12 cellular contexts compared by ENCODE assay signal in the genomic region with DNA sequence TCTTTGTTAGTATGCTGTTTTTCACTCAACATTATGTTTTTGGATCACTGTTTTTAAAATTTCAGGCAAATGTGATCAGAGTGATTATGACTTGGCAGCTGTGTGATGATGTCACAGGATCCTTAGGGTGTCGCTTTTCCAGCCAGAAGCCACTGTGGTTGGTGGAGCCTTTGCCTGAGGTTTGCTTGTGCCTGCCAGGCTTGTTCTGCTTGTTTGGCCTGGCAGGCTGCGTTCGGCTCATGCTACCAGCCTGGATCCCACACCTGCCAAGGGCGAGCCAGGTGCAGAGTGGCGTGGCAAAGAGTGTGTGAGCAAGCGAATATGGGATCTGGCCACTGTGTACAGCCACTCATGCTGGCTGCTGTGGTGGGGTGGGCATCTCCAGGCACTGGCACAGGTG. TPM values are rescaled to one million over a fixed set of nuclear protein-coding genes. Genes with fewer than 3 reads are reported as not detected.
DNase-seq lines count a peak whose midpoint lies in the region; ATAC-seq and TF ChIP-seq lines count a peak whose summit lies in the region.
"Had no signal": no experiment of that assay in that cellular context is flagged by ENCODE, and none has a peak within 500 bp of the region (broad histone marks: within the 10 kb centered on the region; RNA-seq: fewer than 3 reads in every experiment).

No MANE protein-coding gene starts in this region.

- CTCF ChIA-PET in PC-9 (lab: Charles Lee), result interaction anchor here (0.5 kb wide), 1 partner anchor 335 kb away, joined by 3 read pairs; no protein-coding TSS in a partner anchor

- peaks cover 7% of the 10 kb centered on the region; the same call in 1 of the 2 replicates for H3F3A ChIP-seq in PC-9 (ENCODE audit: insufficient read depth, low read depth)

- H3K9me3 ChIP-seq in PC-9 (ENCODE audit: insufficient read depth, low read depth) (no peaks in the 10 kb centered on the region), upper lobe of left lung (no peaks in the 10 kb centered on the region), mesenchymal stem cell (ENCODE audit: control insufficient read depth, low read length) (no peaks in the 10 kb centered on the region)
- H3K9me3 ChIP-seq: Caco-2 had no signal

- no peak overlapping the region for H3K4ac ChIP-seq in mesenchymal stem cell (ENCODE audit: low read depth in 1 of 2, low read length in 2 of 2)

- H2AFZ ChIP-seq in PC-9 (no peak overlapping the region), mesenchymal stem cell (ENCODE audit: low read depth, low read length) (no peak overlapping the region)

- H3K14ac ChIP-seq in mesenchymal stem cell (ENCODE audit: low read length in 2 of 2), result no peak overlapping the region

- WGBS in upper lobe of left lung, 2 donors, result 77 to 86% methylated on average over 6 of the region's 6 CpGs
- 98% methylated on average over 6 of the region's 6 CpGs for WGBS in mesenchymal stem cell

- H2AK5ac ChIP-seq in mesenchymal stem cell (ENCODE audit: low read length, severe bottlenecking), result no peak overlapping the region

- peaks cover 34% of the 10 kb centered on the region for H3K79me2 ChIP-seq in PC-9 (ENCODE audit: low read depth)

- H3K9me2 ChIP-seq in PC-9 (ENCODE audit: insufficient read depth), result no peaks in the 10 kb centered on the region

- POLR2A ChIA-PET in PC-9 (lab: Charles Lee; ENCODE audit: unreplicated experiment), result interaction anchor here (0.7 kb wide), 1 partner anchor 150 kb away, joined by 4 read pairs; no protein-coding TSS in a partner anchor

- H3K23ac ChIP-seq in mesenchymal stem cell (ENCODE audit: low read length in 2 of 2), result no peak overlapping the region

- no peaks in the 10 kb centered on the region for H4K20me1 ChIP-seq in PC-9 (ENCODE audit: insufficient read depth)

- no peak overlapping the region for H4K91ac ChIP-seq in mesenchymal stem cell (ENCODE audit: low read length)

- BruUV-seq in PC-9 (replicated peaks; lab: Mats Ljungman, UMichigan), result no TSS peak

- no peak overlapping the region for H3K9ac ChIP-seq in mesenchymal stem cell (ENCODE audit: low read length)

- no peak overlapping the region for H2BK5ac ChIP-seq in mesenchymal stem cell (ENCODE audit: low read depth, low read length, poor library complexity, severe bottlenecking)

- TF ChIP-seq CTCF in PC-9 (conservative IDR thresholded peaks at IDR 0.05) (no peak), upper lobe of left lung (IDR thresholded peaks at IDR 0.05) (no peak)

- H2BK120ac ChIP-seq in mesenchymal stem cell (ENCODE audit: low read depth, low read length), result no peak overlapping the region

- H3K4me1 ChIP-seq in PC-9 (replicated peaks; ENCODE audit: insufficient read depth) (peaks cover 17% of the 10 kb centered on the region), upper lobe of left lung (no peaks in the 10 kb centered on the region), mesenchymal stem cell (ENCODE audit: control insufficient read depth, insufficient read depth, low read depth, low read length) (peaks cover 4% of the 10 kb centered on the region)
- H3K4me1 ChIP-seq: Caco-2 had no signal

- H3K79me1 ChIP-seq in mesenchymal stem cell (replicated peaks; ENCODE audit: low read length, poor library complexity, severe bottlenecking), result peaks cover 9% of the 10 kb centered on the region

- peak; percentile 47 for ATAC-seq in left lobe of liver
- peak; percentile 17 to 65 for ATAC-seq in upper lobe of left lung (ENCODE audit: low FRiP score in 2 of 2)
- no peak for ATAC-seq in HG03439 (IDR thresholded peaks at IDR 0.05; ENCODE audit: unreplicated experiment)

- H3K4me2 ChIP-seq in PC-9 (no peak overlapping the region), mesenchymal stem cell (ENCODE audit: low read length, poor library complexity, severe bottlenecking) (no peak overlapping the region)

- intact Hi-C loops in PC-9 (cut with micrococcal nuclease; ENCODE audit: unreplicated experiment), result loop anchor here (1.0 kb wide), 1 partner anchor 16 kb away; no protein-coding TSS in a partner anchor

- H3K27ac ChIP-seq in PC-9 (peak overlapping the region; percentile 46), upper lobe of left lung (no peak overlapping the region), mesenchymal stem cell (ENCODE audit: low read length, poor library complexity, severe bottlenecking) (no peak overlapping the region)

- DNase-seq in NCI-H1417 (lab: John Stamatoyannopoulos, UW), result peak; percentile 38 to 63 (median 48)
- DNase-seq in NCI-H1417 treated with DMSO at 0.1 percent for 48 hours (lab: John Stamatoyannopoulos, UW), result no peak
- peak; percentile 69 to 75 for DNase-seq in PC-9
- no peak for DNase-seq in left lobe of liver (ENCODE audit: low spot score)
- DNase-seq in upper lobe of left lung, result peak in 1 of 2 donors; percentile 50
- no peak for DNase-seq in stimulated activated CD4-positive, alpha-beta T cell treated with anti-CD3 and anti-CD28 coated beads, Interleukin-1b, Interleukin-23, amount 100 ng/mL, for 48 hours
- DNase-seq in mesenchymal stem cell, result no peak
- DNase-seq: activated CD4-positive, alpha-beta T cell treated with anti-CD3 and anti-CD28 coated beads for 4 hours; Caco-2; NCI-H526 treated with DMSO at 0.1 percent for 48 hours; substantia nigra had no signal

- no peak overlapping the region for H3K18ac ChIP-seq in mesenchymal stem cell (ENCODE audit: low read depth in 1 of 2, low read length in 2 of 2)

- H3K27me3 ChIP-seq in PC-9 (ENCODE audit: insufficient read depth, low read depth), result no peaks in the 10 kb centered on the region
- H3K27me3 ChIP-seq in upper lobe of left lung, result no peaks in the 10 kb centered on the region
- H3K27me3 ChIP-seq in mesenchymal stem cell (ENCODE audit: control insufficient read depth in 1 of 2, insufficient read depth in 1 of 2, low read length in 2 of 2), result no peaks in the 10 kb centered on the region

- no peak for TF ChIP-seq POLR2A in upper lobe of left lung (IDR thresholded peaks at IDR 0.05)

- no peak for TF ChIP-seq EP300 in upper lobe of left lung (IDR thresholded peaks at IDR 0.05)

- H3K36me3 ChIP-seq in PC-9 (ENCODE audit: low read depth) (0 out of 2 replicates have a peak, but pooled peaks cover 28% of the 10 kb centered on the region), upper lobe of left lung (peaks cover 0 to 11% (median 0%) of the 10 kb centered on the region in 4 donors), mesenchymal stem cell (ENCODE audit: control insufficient read depth in 1 of 2, insufficient read depth in 2 of 2, low read depth in 1 of 2, low read length in 2 of 2) (peaks cover 5 to 17% of the 10 kb centered on the region in 2 experiments)

- no peak overlapping the region for H4K8ac ChIP-seq in mesenchymal stem cell (ENCODE audit: low read length)

- H3K4me3 ChIP-seq in PC-9, result no peak overlapping the region
- no peak overlapping the region for H3K4me3 ChIP-seq in upper lobe of left lung
- H3K4me3 ChIP-seq in mesenchymal stem cell (ENCODE audit: insufficient read depth in 1 of 2, low read depth in 1 of 2, low read length in 2 of 2), result no peak overlapping the region

- no peak overlapping the region for H2BK12ac ChIP-seq in mesenchymal stem cell (ENCODE audit: low read length in 2 of 2)

- H2BK15ac ChIP-seq in mesenchymal stem cell (ENCODE audit: low read depth, poor library complexity, severe bottlenecking), result no peak overlapping the region

RNA-seq across cellular contexts. Expression of a gene that starts 55.7 kb away (rescaled TPM):
- total RNA-seq in PC-9 (2021), result 133 and 159 TPM in 2 replicates
- 76.2 TPM for total RNA-seq in left lobe of liver
- 100 to 1,000 TPM in 1 of 6 donors, 10 to 100 TPM in 5; 27.9 to 123 (median 48.1) TPM for total RNA-seq in upper lobe of left lung
- 24.2 TPM for polyA plus RNA-seq in mesenchymal stem cell (2013, experiment 1 of 2)
- polyA plus RNA-seq in mesenchymal stem cell (2013, experiment 2 of 2), result 24.9 TPM

RNA-seq across cellular contexts. Expression of a gene that starts 56.1 kb away (rescaled TPM):
- 44.0 and 59.4 TPM in 2 replicates for total RNA-seq in PC-9 (2021)
- 14.6 TPM for total RNA-seq in left lobe of liver
- 10 to 100 TPM; 11.4 to 36.1 (median 25.3) TPM for total RNA-seq in upper lobe of left lung
- 33.0 TPM for polyA plus RNA-seq in mesenchymal stem cell (2013, experiment 1 of 2)
- polyA plus RNA-seq in mesenchymal stem cell (2013, experiment 2 of 2), result 33.7 TPM

Comparison
In these comparisons a context has a peak if more than half of its experiments do, and no peak if none do; other contexts are left out.
1. DNase-seq: peak in NCI-H1417 (3 of 3) and PC-9 (2 of 2); none in NCI-H1417 treated with DMSO at 0.1 percent for 48 hours (single experiment), left lobe of liver (single experiment), stimulated activated CD4-positive, alpha-beta T cell treated with anti-CD3 and anti-CD28 coated beads, Interleukin-1b, Interleukin-23, amount 100 ng/mL, for 48 hours (single experiment) and mesenchymal stem cell (single experiment).